Comparison of ENCODE assay signal across 9 cellular contexts in genomic region chr17:38465420-38466345, GRCh38. TPM values are rescaled to one million over a fixed set of nuclear protein-coding genes. Genes with fewer than 3 reads are reported as not detected.
DNase-seq lines count a peak whose midpoint lies in the region; ATAC-seq and TF ChIP-seq lines count a peak whose summit lies in the region.
"Had no signal": no experiment of that assay in that cellular context is flagged by ENCODE, and none has a peak within 500 bp of the region (broad histone marks: within the 10 kb centered on the region; RNA-seq: fewer than 3 reads in every experiment).

No MANE protein-coding gene starts in this region.

- DNase-seq in NCI-H460 (ENCODE audit: extremely low read depth, low read depth), result peak; percentile 30
- no peak for DNase-seq in endothelial cell (ENCODE audit: low spot score)
- peak; percentile 92 to 94 for DNase-seq in aorta
- DNase-seq in NCI-H2081 (lab: John Stamatoyannopoulos, UW), result no peak
- no peak for DNase-seq in NCI-H1694 (lab: John Stamatoyannopoulos, UW)

- peaks cover 13% of the 10 kb centered on the region for H3K4me1 Mint-ChIP-seq in endothelial cell (ENCODE audit: unreplicated experiment)
- H3K4me1 Mint-ChIP-seq: naive thymus-derived CD8-positive, alpha-beta T cell had no signal

- H3K36me3 ChIP-seq in mucosa of rectum (ENCODE audit: control insufficient read depth in 2 of 2, insufficient read depth in 2 of 2, low read length in 2 of 2) (peaks cover 0 to 2% of the 10 kb centered on the region in 2 donors), aorta (ENCODE audit: control insufficient read depth in 1 of 2, insufficient read depth in 2 of 2, low read length in 1 of 2) (peaks cover 0 to 4% of the 10 kb centered on the region in 2 donors)

- intact Hi-C loops in aorta (cut with DNase I), result loop anchor here (2.0 kb wide), 2 partner anchors 15 to 37 kb away; partner anchors contain the start of gene ARHGAP23 (in 1 of the 2)

- TF ChIP-seq CTCF in endothelial cell (IDR thresholded peaks at IDR 0.05; ENCODE audit: unreplicated experiment), result no peak

- H3K27ac Mint-ChIP-seq in endothelial cell (ENCODE audit: unreplicated experiment), result peak overlapping the region; percentile 52
- H3K27ac Mint-ChIP-seq: activated T-helper 2 cell treated with anti-CD3 and anti-CD28 coated beads, Interferon-gamma antibody, Interleukin-2, Interleukin-4, amounts not matched to agents 10 μg/mL and 5 μg/mL and 100 μg/mL, durations not matched to agents 14 hours and 24 hours and 36 hours; naive thymus-derived CD8-positive, alpha-beta T cell had no signal

- ATAC-seq in aorta (ENCODE audit: low FRiP score) (peak; percentile 85), HG02840 (IDR thresholded peaks at IDR 0.05; ENCODE audit: low FRiP score, unreplicated experiment) (no peak)
- ATAC-seq: naive thymus-derived CD8-positive, alpha-beta T cell had no signal

- no peaks in the 10 kb centered on the region for H3K9me3 Mint-ChIP-seq in endothelial cell (ENCODE audit: unreplicated experiment)
- H3K9me3 Mint-ChIP-seq: activated T-helper 2 cell treated with anti-CD3 and anti-CD28 coated beads, Interferon-gamma antibody, Interleukin-2, Interleukin-4, amounts not matched to agents 10 μg/mL and 5 μg/mL and 100 μg/mL, durations not matched to agents 14 hours and 24 hours and 36 hours; naive thymus-derived CD8-positive, alpha-beta T cell had no signal

- H3K27ac ChIP-seq in mucosa of rectum (ENCODE audit: low read depth in 2 of 2, low read length in 2 of 2), result peak overlapping the region; percentile 65 to 70
- peak overlapping the region; percentile 91 to 99 for H3K27ac ChIP-seq in aorta (ENCODE audit: low read depth in 1 of 2, low read length in 2 of 2)

- peak overlapping the region; percentile 44 to 56 for H3K9ac ChIP-seq in mucosa of rectum (ENCODE audit: low read depth in 1 of 2, low read length in 2 of 2)

- H3K9me3 ChIP-seq in mucosa of rectum (ENCODE audit: control insufficient read depth in 2 of 2, low read length in 2 of 2) (no peaks in the 10 kb centered on the region), aorta (ENCODE audit: control insufficient read depth, low read length) (no peaks in the 10 kb centered on the region)

- H3K27me3 ChIP-seq in mucosa of rectum (ENCODE audit: control insufficient read depth in 2 of 2, insufficient read depth in 2 of 2, low read length in 2 of 2) (no peaks in the 10 kb centered on the region), aorta (ENCODE audit: control insufficient read depth in 1 of 2, insufficient read depth in 2 of 2, low read length in 1 of 2) (no peaks in the 10 kb centered on the region)

- WGBS in aorta, 2 donors, result 48 to 53% methylated on average over 22 to 23 of the region's 23 CpGs

- H3K27me3 Mint-ChIP-seq in endothelial cell (ENCODE audit: unreplicated experiment), result peaks cover 12% of the 10 kb centered on the region

- peaks cover 5 to 7% of the 10 kb centered on the region in 2 donors for H3K4me1 ChIP-seq in mucosa of rectum (ENCODE audit: control insufficient read depth in 2 of 2, insufficient read depth in 2 of 2, low read length in 2 of 2)
- H3K4me1 ChIP-seq in aorta (ENCODE audit: control insufficient read depth in 1 of 2, insufficient read depth in 2 of 2, low read length in 2 of 2), result peaks cover 0 to 2% of the 10 kb centered on the region in 2 donors

- H3K4me3 Mint-ChIP-seq in endothelial cell (ENCODE audit: unreplicated experiment), result peak overlapping the region; percentile 65
- H3K4me3 Mint-ChIP-seq: naive thymus-derived CD8-positive, alpha-beta T cell had no signal

- H3K4me3 ChIP-seq in mucosa of rectum (ENCODE audit: low read length in 2 of 2), result peak overlapping the region; percentile 55 to 63
- H3K4me3 ChIP-seq in aorta (ENCODE audit: low read length in 2 of 2), result peak overlapping the region in 1 of 2 donors; percentile 60

- peaks cover 42% of the 10 kb centered on the region for H3K36me3 Mint-ChIP-seq in endothelial cell (ENCODE audit: low read depth, unreplicated experiment)
- H3K36me3 Mint-ChIP-seq: naive thymus-derived CD8-positive, alpha-beta T cell had no signal

RNA-seq across cellular contexts. Expression of gene ARHGAP23, which starts 37.4 kb away (rescaled TPM):
- 11.2 and 18.5 TPM in 2 replicates for total RNA-seq in NCI-H460 (2014; rRNA removed; shearing (Covaris generic))
- 4.8 and 4.9 TPM in 2 replicates for polyA plus RNA-seq in NCI-H460 (2014; cell fraction: nucleus; rRNA removed)
- 70.5 TPM for total RNA-seq in endothelial cell (ENCODE audit: unreplicated experiment)
- total RNA-seq in aorta, result 100 to 1,000 TPM; 110 to 126 TPM
- 10 to 100 TPM in 1 of 2 donors, 1 to 10 TPM in 1; 6.9 to 31.6 TPM for polyA plus RNA-seq in aorta
- total RNA-seq: naive thymus-derived CD8-positive, alpha-beta T cell had no signal

Comparison
In these comparisons a context has a peak if more than half of its experiments do, and no peak if none do; other contexts are left out.
1. DNase-seq: peak in NCI-H460 (single experiment) and aorta (2 of 2); none in endothelial cell (single experiment), NCI-H2081 (0 of 2) and NCI-H1694 (single experiment).